In genomic region chr3:67662733-67663132, GRCh38 we compare ENCODE assay signal across 14 cellular contexts. TPM values are rescaled to one million over a fixed set of nuclear protein-coding genes. Genes with fewer than 3 reads are reported as not detected.
DNase-seq lines count a peak whose midpoint lies in the region; ATAC-seq and TF ChIP-seq lines count a peak whose summit lies in the region.
"Had no signal": no experiment of that assay in that cellular context is flagged by ENCODE, and none has a peak within 500 bp of the region (broad histone marks: within the 10 kb centered on the region; RNA-seq: fewer than 3 reads in every experiment).

No MANE protein-coding gene starts in this region.

- H3K36me3 Mint-ChIP-seq in T-helper 17 cell (ENCODE audit: low read depth) (no peaks in the 10 kb centered on the region), type B pancreatic cell (no peaks in the 10 kb centered on the region)

- H3K9me3 ChIP-seq in T-helper 17 cell (ENCODE audit: control insufficient read depth, low read length, poor library complexity, severe bottlenecking) (no peaks in the 10 kb centered on the region), HAP-1 (no peaks in the 10 kb centered on the region)
- H3K9me3 ChIP-seq: neutrophil had no signal

- in situ Hi-C loops in brain microvascular endothelial cell (cut with HindIII; ENCODE audit: low pct_ligation_motif_present, low sequenced_read_pairs) (no loop called here), HAP-1 (cut with MboI; ENCODE audit: low sequenced_read_pairs) (no loop called here)

- H3K27ac ChIP-seq in brain microvascular endothelial cell = no peak overlapping the region
- H3K27ac ChIP-seq: neutrophil, PC-9 had no signal

- H3K4me3 Mint-ChIP-seq in T-helper 17 cell = peak overlapping the region; percentile 19
- no peak overlapping the region for H3K4me3 Mint-ChIP-seq in type B pancreatic cell

- H3K27me3 Mint-ChIP-seq in T-helper 17 cell = no peaks in the 10 kb centered on the region
- no peaks in the 10 kb centered on the region for H3K27me3 Mint-ChIP-seq in type B pancreatic cell

- no peaks in the 10 kb centered on the region for H3K9me3 Mint-ChIP-seq in type B pancreatic cell

- H3K27ac Mint-ChIP-seq in T-helper 17 cell (peak overlapping the region; percentile 69), type B pancreatic cell (no peak overlapping the region)

- peak; percentile 44 for ATAC-seq in HG02678 (IDR thresholded peaks at IDR 0.05; ENCODE audit: unreplicated experiment)
- peak; percentile 95 for ATAC-seq in T-helper 17 cell

- H3K4me1 Mint-ChIP-seq in T-helper 17 cell (peaks cover 25% of the 10 kb centered on the region), type B pancreatic cell (ENCODE audit: unreplicated experiment) (no peaks in the 10 kb centered on the region)

- TF ChIP-seq CTCF in brain microvascular endothelial cell (IDR thresholded peaks at IDR 0.05; ENCODE audit: low read depth, low read length, missing control alignments) (no peak), type B pancreatic cell (conservative IDR thresholded peaks at IDR 0.05) (no peak)

- H3K4me3 ChIP-seq in brain microvascular endothelial cell (ENCODE audit: low read depth, low read length) = no peak overlapping the region
- H3K4me3 ChIP-seq in HAP-1 = no peak overlapping the region
- H3K4me3 ChIP-seq: PC-9 had no signal

- H3K36me3 ChIP-seq in brain microvascular endothelial cell (replicated peaks) (no peaks in the 10 kb centered on the region), HAP-1 (replicated peaks) (no peaks in the 10 kb centered on the region)
- H3K36me3 ChIP-seq: neutrophil had no signal

- H3K27me3 ChIP-seq in brain microvascular endothelial cell (replicated peaks) (no peaks in the 10 kb centered on the region), HAP-1 (ENCODE audit: low read depth) (no peaks in the 10 kb centered on the region)

- DNase-seq in stimulated activated naive CD4-positive, alpha-beta T cell (lab: John Stamatoyannopoulos, UW) = peak in 4 of 6 experiments; percentile 10 to 45 (median 38)
- DNase-seq in stimulated activated naive CD4-positive, alpha-beta T cell treated with Interleukin-2 at 50 U/mL for 16 hours (lab: John Stamatoyannopoulos, UW) = no peak
- DNase-seq in T-helper 17 cell (no peak), brain microvascular endothelial cell (no peak), HAP-1 (ENCODE audit: low spot score in 2 of 2) (no peak), NCI-H2227 (lab: John Stamatoyannopoulos, UW; ENCODE audit: unreplicated experiment) (no peak), type B pancreatic cell (ENCODE audit: extremely low spot score, unreplicated experiment) (no peak)
- DNase-seq: activated CD8-positive, alpha-beta memory T cell treated with anti-CD3 and anti-CD28 coated beads, Interleukin-2, amount 50 U/mL, for 48 hours; glutamatergic neuron; NCI-H1694; NCI-H510A treated with DMSO at 0.1 percent for 48 hours; PC-9 had no signal

- no peaks in the 10 kb centered on the region for H3K4me1 ChIP-seq in HAP-1

RNA-seq across cellular contexts. Expression of gene SUCLG2, which starts 8.3 kb away (rescaled TPM):
- 10 to 100 TPM; 43.8 to 48.1 TPM for total RNA-seq in T-helper 17 cell
- total RNA-seq in type B pancreatic cell (ENCODE audit: low replicate concordance) = 40.1 and 42.8 TPM in 2 replicates

Comparison
In these comparisons a context has a peak if more than half of its experiments do, and no peak if none do; other contexts are left out.
1. DNase-seq: peak in stimulated activated naive CD4-positive, alpha-beta T cell (4 of 6); none in stimulated activated naive CD4-positive, alpha-beta T cell treated with Interleukin-2 at 50 U/mL for 16 hours (single experiment), T-helper 17 cell (0 of 3), brain microvascular endothelial cell (single experiment), HAP-1 (0 of 2), NCI-H2227 (single experiment) and type B pancreatic cell (single experiment).